ENCODE assay signal across 9 cellular contexts in the genomic region with DNA sequence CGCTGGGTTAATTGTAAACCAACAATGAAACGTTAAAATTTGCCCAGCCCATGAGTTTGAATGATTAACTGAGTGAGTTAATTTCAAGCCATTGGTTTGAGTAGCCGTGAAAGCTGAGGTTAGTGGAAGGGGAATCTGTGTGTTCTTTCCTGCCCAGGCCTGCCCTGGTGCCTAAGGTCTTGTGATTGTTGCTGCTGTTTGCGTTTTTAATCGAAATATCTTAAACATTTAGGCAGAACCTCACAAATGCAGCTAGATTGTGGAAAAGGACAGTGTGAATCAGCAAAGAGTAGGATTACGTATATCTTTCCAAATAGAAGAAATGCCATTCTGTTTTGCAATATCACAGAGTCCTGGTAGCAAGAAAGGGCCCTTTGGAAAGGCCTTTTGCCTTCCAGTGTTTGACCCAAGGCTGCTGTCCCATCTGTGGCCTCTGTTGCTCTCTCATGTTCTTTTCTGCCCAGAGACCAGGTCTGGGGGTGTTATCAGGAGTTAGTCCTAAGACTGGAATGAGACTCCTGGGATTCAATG.
DNase-seq lines count a peak whose midpoint lies in the region; ATAC-seq lines count a peak whose summit lies in the region.
"Had no signal": no experiment of that assay in that cellular context is flagged by ENCODE, and none has a peak within 500 bp of the region (broad histone marks: within the 10 kb centered on the region; RNA-seq: fewer than 3 reads in every experiment).

No MANE protein-coding gene starts in this region.

- no peaks in the 10 kb centered on the region for H3K27me3 ChIP-seq in layer of hippocampus (ENCODE audit: control insufficient read depth, insufficient read depth, low read length)

- H3K27ac ChIP-seq in layer of hippocampus (ENCODE audit: low read depth, low read length): peak overlapping the region; percentile 31
- H3K27ac ChIP-seq: SK-N-MC had no signal

- DNase-seq in AG20443 (ENCODE audit: low spot score) (peak; percentile 79), H4 (ENCODE audit: low spot score) (peak; percentile 68), SK-MEL-5 (ENCODE audit: low read depth, low spot score) (peak; percentile 70), NOMO-1 treated with DMSO at 0.1 percent for 48 hours (lab: John Stamatoyannopoulos, UW; ENCODE audit: unreplicated experiment) (no peak), posterior cingulate gyrus (no peak)
- DNase-seq in activated CD8-positive, alpha-beta memory T cell treated with anti-CD3 and anti-CD28 coated beads, Interleukin-2, amount 50 U/mL, for 48 hours: no peak

- ATAC-seq in GM19023 (IDR thresholded peaks at IDR 0.05; ENCODE audit: unreplicated experiment): no peak

- intact Hi-C loops in posterior cingulate gyrus (cut with DNase I): no loop called here

- in situ Hi-C loops in SK-MEL-5 (cut with HindIII; ENCODE audit: low pct_unique_long_range_greater_than_20kb, low sequenced_read_pairs): no loop called here

Comparison
In these comparisons a context has a peak if more than half of its experiments do, and no peak if none do; other contexts are left out.
1. DNase-seq: peak in AG20443 (single experiment), H4 (single experiment) and SK-MEL-5 (single experiment); none in NOMO-1 treated with DMSO at 0.1 percent for 48 hours (single experiment), activated CD8-positive, alpha-beta memory T cell treated with anti-CD3 and anti-CD28 coated beads, Interleukin-2, amount 50 U/mL, for 48 hours (single experiment) and posterior cingulate gyrus (0 of 10).